In genomic region chr13:60790620-60791019, GRCh38 we compare ENCODE assay signal across 20 cellular contexts.
"Had no signal": no experiment of that assay in that cellular context is flagged by ENCODE, and none has a peak within 500 bp of the region (broad histone marks: within the 10 kb centered on the region; RNA-seq: fewer than 3 reads in every experiment).

No MANE protein-coding gene starts in this region.

- H3K4me1 Mint-ChIP-seq: activated B cell treated with CpG ODN at 0.5 μM for 24 hours, T-helper 17 cell had no signal

- ATAC-seq: activated CD8-positive, alpha-beta T cell treated with anti-CD3 and anti-CD28 coated beads for 36 hours; activated T-cell treated with anti-CD3 and anti-CD28 coated beads, Interleukin-2, amount 50 U/mL, for 4 hours; lower lobe of right lung; stimulated activated naive CD8-positive, alpha-beta T cell treated with anti-CD3 and anti-CD28 coated beads, Interleukin-15, Interleukin-2, amounts not matched to agents 100 U/mL and 50 U/mL, for 24 hours; T-helper 17 cell had no signal

- H3K9me3 ChIP-seq: esophagus muscularis mucosa, lower lobe of right lung, ovary, suprapubic skin had no signal

- H3K27ac ChIP-seq: esophagus muscularis mucosa, lower lobe of right lung, ovary, suprapubic skin had no signal

- H3K4me1 ChIP-seq: lower lobe of right lung had no signal

- H3K4me3 Mint-ChIP-seq: activated B cell treated with CpG ODN at 0.5 μM for 24 hours; activated CD8-positive, alpha-beta T cell treated with anti-CD3 and anti-CD28 coated beads for 36 hours; activated T-cell treated with anti-CD3 and anti-CD28 coated beads, Interleukin-2, amount 50 U/mL, for 4 hours; neural crest cell; T-helper 17 cell had no signal

- H3K9me3 Mint-ChIP-seq: neural crest cell had no signal

- H3K4me3 ChIP-seq: esophagus muscularis mucosa, lower lobe of right lung, ovary, suprapubic skin had no signal

- H3K27ac Mint-ChIP-seq: activated B cell treated with CpG ODN at 0.5 μM for 24 hours; activated CD8-positive, alpha-beta T cell treated with anti-CD3 and anti-CD28 coated beads for 36 hours; T-helper 17 cell had no signal

- DNase-seq: activated B cell treated with CpG ODN at 0.5 μM for 24 hours; activated CD4-positive, alpha-beta T cell treated with anti-CD3 and anti-CD28 coated beads for 48 hours; activated CD8-positive, alpha-beta T cell treated with anti-CD3 and anti-CD28 coated beads for 36 hours; activated effector memory CD4-positive, alpha-beta T cell treated with Interleukin-2 at 50 U/mL for 16 hours; activated naive CD4-positive, alpha-beta T cell treated with anti-CD3 and anti-CD28 coated beads, Interleukin-2, amount 50 U/mL, for 16 hours; activated T-cell treated with anti-CD3 and anti-CD28 coated beads, Interleukin-2, amount 50 U/mL, for 4 hours; caudate nucleus; hypothalamus; lower lobe of right lung; midbrain; ovary; stimulated activated CD4-positive, alpha-beta T cell treated with anti-CD3 and anti-CD28 coated beads, Interleukin-4, amount 100 ng/mL, for 4 hours; stimulated activated CD8-positive, alpha-beta memory T cell treated with anti-CD3 and anti-CD28 coated beads, Interleukin-4, amount 100 ng/mL, for 48 hours; stimulated activated naive CD8-positive, alpha-beta T cell treated with anti-CD3 and anti-CD28 coated beads, Interleukin-15, Interleukin-2, amounts not matched to agents 100 U/mL and 50 U/mL, for 24 hours; T-helper 17 cell; trophoblast cell had no signal

- H3K27me3 ChIP-seq: esophagus muscularis mucosa, ovary, suprapubic skin had no signal

- FAIRE-seq: colon had no signal

- H3K27me3 Mint-ChIP-seq: activated B cell treated with CpG ODN at 0.5 μM for 24 hours; activated CD8-positive, alpha-beta T cell treated with anti-CD3 and anti-CD28 coated beads for 36 hours; T-helper 17 cell had no signal

- H3K36me3 ChIP-seq: esophagus muscularis mucosa, lower lobe of right lung, ovary, suprapubic skin had no signal
